Comparison of ENCODE assay signal across 8 cellular contexts in the genomic region with DNA sequence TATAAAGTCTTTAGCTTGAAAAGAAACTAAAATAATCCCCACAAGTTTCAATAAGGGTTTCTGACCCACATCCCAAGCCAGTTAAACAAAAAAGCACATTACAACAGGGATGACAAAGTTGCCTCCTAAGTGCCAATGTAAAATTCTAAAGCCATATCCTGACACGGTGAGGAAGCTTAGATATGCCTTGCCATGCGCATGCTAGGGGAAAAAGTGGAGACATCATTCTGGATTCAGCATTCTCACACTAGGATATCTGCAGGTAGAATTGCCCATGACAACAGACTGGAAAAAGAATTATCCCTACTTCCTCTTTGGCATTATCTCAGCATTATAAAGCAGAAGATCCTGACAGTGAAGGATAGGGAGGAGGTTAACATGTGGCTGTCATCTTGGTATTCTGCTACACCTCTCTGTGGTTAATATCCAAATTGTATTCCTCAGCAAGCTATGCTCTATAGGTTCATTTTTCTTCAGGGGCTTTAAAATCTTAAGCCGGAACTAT. TPM values are rescaled to one million over a fixed set of nuclear protein-coding genes. Genes with fewer than 3 reads are reported as not detected.
DNase-seq lines count a peak whose midpoint lies in the region; ATAC-seq and TF ChIP-seq lines count a peak whose summit lies in the region.

No MANE protein-coding gene starts in this region.

- H3K4me3 Mint-ChIP-seq in activated CD4-positive, alpha-beta T cell treated with anti-CD3 and anti-CD28 coated beads for 36 hours = peak overlapping the region; percentile 86

- H2AFZ ChIP-seq in fibroblast of lung (ENCODE audit: low read length) = no peak overlapping the region

- no peak overlapping the region for H3K27ac Mint-ChIP-seq in activated CD4-positive, alpha-beta T cell treated with anti-CD3 and anti-CD28 coated beads for 36 hours

- intact Hi-C loops in activated CD4-positive, alpha-beta T cell treated with anti-CD3 and anti-CD28 coated beads for 36 hours (cut with DNase I, micrococcal nuclease) = loop anchor here in 1 of 2 experiments (2.0 kb wide), 1 partner anchor 327 kb away; no protein-coding TSS in a partner anchor

- H3K27ac ChIP-seq in fibroblast of lung (ENCODE audit: insufficient read depth, low read length) = peak overlapping the region; percentile 45
- H3K27ac ChIP-seq in skin epidermis = peak overlapping the region in 13 of 21 experiments; percentile 0 to 71 (median 57)

- H4K20me1 ChIP-seq in fibroblast of lung (ENCODE audit: control insufficient read depth, extremely low read depth, insufficient read depth, low read length) = no peaks in the 10 kb centered on the region

- H3K9me3 Mint-ChIP-seq in activated CD4-positive, alpha-beta T cell treated with anti-CD3 and anti-CD28 coated beads for 36 hours (ENCODE audit: low read depth) = no peaks in the 10 kb centered on the region

- peaks cover 4% of the 10 kb centered on the region for H3K36me3 ChIP-seq in fibroblast of lung (ENCODE audit: control insufficient read depth, insufficient read depth, low read length)

- H3K4me2 ChIP-seq in fibroblast of lung (ENCODE audit: extremely low read depth, insufficient read depth, low read length) = peak overlapping the region; percentile 78

- no peak for TF ChIP-seq CTCF in fibroblast of lung (conservative IDR thresholded peaks at IDR 0.05 in 1 of 2, IDR thresholded peaks at IDR 0.05 in 1 of 2; ENCODE audit: low read depth in 1 of 2, low read length in 2 of 2)

- CTCF ChIA-PET in activated CD4-positive, alpha-beta T cell treated with anti-CD3 and anti-CD28 coated beads for 36 hours (lab: Charles Lee) = interaction anchor here (0.7 to 1.9 kb wide), 5 partner anchors 16 to 328 kb away, joined by 3 to 7 read pairs (median 3); no protein-coding TSS in a partner anchor

- POLR2A ChIA-PET in activated CD4-positive, alpha-beta T cell treated with anti-CD3 and anti-CD28 coated beads for 36 hours (lab: Charles Lee) = interaction anchor here (0.6 to 1.4 kb wide), 6 partner anchors 43 to 328 kb away, joined by 3 to 4 read pairs (median 4); no protein-coding TSS in a partner anchor

- H3K4me1 ChIP-seq in fibroblast of lung (ENCODE audit: control insufficient read depth, extremely low read depth, insufficient read depth, low read length) = peaks cover 12% of the 10 kb centered on the region

- no peak for ATAC-seq in activated CD4-positive, alpha-beta T cell treated with anti-CD3 and anti-CD28 coated beads for 36 hours
- no peak for ATAC-seq in GM18511 (IDR thresholded peaks at IDR 0.05; ENCODE audit: unreplicated experiment)

- H3K27me3 ChIP-seq in fibroblast of lung (ENCODE audit: control insufficient read depth, insufficient read depth, low read length) = no peaks in the 10 kb centered on the region

- peaks cover 42% of the 10 kb centered on the region for H3K36me3 Mint-ChIP-seq in activated CD4-positive, alpha-beta T cell treated with anti-CD3 and anti-CD28 coated beads for 36 hours (ENCODE audit: low read depth)

- H3K27me3 Mint-ChIP-seq in activated CD4-positive, alpha-beta T cell treated with anti-CD3 and anti-CD28 coated beads for 36 hours = peaks cover 2% of the 10 kb centered on the region

- no peak for DNase-seq in activated CD4-positive, alpha-beta T cell treated with anti-CD3 and anti-CD28 coated beads for 36 hours
- no peak for DNase-seq in activated CD4-positive, alpha-beta T cell treated with anti-CD3 and anti-CD28 coated beads, Interleukin-2, amount 50 U/mL, for 48 hours
- DNase-seq in SW480 (ENCODE audit: low spot score) = peak; percentile 14
- no peak for DNase-seq in fibroblast of lung (ENCODE audit: low read depth in 2 of 2)
- DNase-seq in stimulated activated CD4-positive, alpha-beta T cell treated with anti-CD3 and anti-CD28 coated beads, Interleukin-4, amount 100 ng/mL, for 4 hours = no peak
- no peak for DNase-seq in HuH-7 (ENCODE audit: low spot score)

- H3K79me2 ChIP-seq in fibroblast of lung (ENCODE audit: control insufficient read depth, insufficient read depth, low read length) = peaks cover 45% of the 10 kb centered on the region

- H3K9ac ChIP-seq in fibroblast of lung (ENCODE audit: insufficient read depth, low read length) = no peak overlapping the region

- H3K4me3 ChIP-seq in fibroblast of lung (replicated peaks in 1 of 4; ENCODE audit: control extremely low read depth in 1 of 4, insufficient read depth in 1 of 4, low read depth in 3 of 4, low read length in 4 of 4) (peak overlapping the region in 1 of 4 experiments; percentile 5), skin epidermis (no peak overlapping the region)

- H3K4me1 Mint-ChIP-seq in activated CD4-positive, alpha-beta T cell treated with anti-CD3 and anti-CD28 coated beads for 36 hours = peaks cover 51% of the 10 kb centered on the region

- no peaks in the 10 kb centered on the region for H3K9me3 ChIP-seq in fibroblast of lung (ENCODE audit: control insufficient read depth, insufficient read depth, low read depth, low read length)

RNA-seq across cellular contexts. Expression of a gene that starts 4.9 kb away (rescaled TPM):
- total RNA-seq in activated CD4-positive, alpha-beta T cell treated with anti-CD3 and anti-CD28 coated beads for 36 hours = 10 to 100 TPM; 49.9 to 60.9 TPM
- 49.8 and 50.0 TPM in 2 replicates for total RNA-seq in fibroblast of lung
- 7.0 and 75.3 TPM in 2 replicates for polyA plus RNA-seq in fibroblast of lung
- polyA plus RNA-seq in fibroblast of lung (2012) = 6.2 and 47.7 TPM in 2 replicates
- polyA minus RNA-seq in fibroblast of lung (ENCODE audit: low replicate concordance) = 48.2 and 236 TPM in 2 replicates
